In the genomic region with DNA sequence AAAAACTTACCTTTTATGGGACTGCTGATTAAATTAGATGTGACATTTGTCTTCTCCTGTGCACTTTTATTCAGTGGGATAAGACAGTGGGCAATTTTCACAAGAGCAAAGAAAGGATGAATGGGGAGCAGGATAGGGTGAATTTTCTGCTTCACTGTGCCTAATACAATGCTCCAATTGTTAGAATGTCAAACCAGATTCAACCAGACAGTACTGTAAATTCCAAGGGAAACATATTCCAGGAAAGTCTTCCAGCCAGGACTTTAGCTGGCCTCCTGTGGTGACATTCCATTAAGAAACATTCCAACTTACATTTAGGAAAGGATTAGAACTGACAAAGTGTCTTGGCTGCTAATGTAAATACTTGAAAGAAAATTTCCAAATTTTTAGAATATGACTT, we compare ENCODE assay signal across 19 cellular contexts.
"Had no signal": no experiment of that assay in that cellular context is flagged by ENCODE, and none has a peak within 500 bp of the region (broad histone marks: within the 10 kb centered on the region; RNA-seq: fewer than 3 reads in every experiment).

No MANE protein-coding gene starts in this region.

- H3K9me3 Mint-ChIP-seq: activated B cell treated with CpG ODN at 0.5 μM for 24 hours; activated CD4-positive, alpha-beta T cell treated with anti-CD3 and anti-CD28 coated beads, Interleukin-2, amount 10 ng/mL, durations not matched to agents 24 days and 14 days; central memory CD8-positive, alpha-beta T cell; naive thymus-derived CD4-positive, alpha-beta T cell had no signal

- H3K4me3 ChIP-seq: coronary artery, mucosa of descending colon, prostate gland, thoracic aorta had no signal

- H3K27ac ChIP-seq: brain microvascular endothelial cell, coronary artery, foreskin keratinocyte, prostate gland, thoracic aorta had no signal

- H3K4me1 Mint-ChIP-seq: activated B cell treated with CpG ODN at 0.5 μM for 24 hours; activated CD4-positive, alpha-beta T cell treated with anti-CD3 and anti-CD28 coated beads, Interleukin-2, amount 10 ng/mL, durations not matched to agents 24 days and 14 days; central memory CD8-positive, alpha-beta T cell; naive thymus-derived CD4-positive, alpha-beta T cell had no signal

- H3K36me3 ChIP-seq: brain microvascular endothelial cell, prostate gland, thoracic aorta had no signal

- ATAC-seq: foreskin keratinocyte; left lobe of liver; mucosa of descending colon; naive thymus-derived CD4-positive, alpha-beta T cell; sciatic nerve; T-helper 17 cell had no signal

- DNase-seq: activated B cell treated with CpG ODN at 0.5 μM for 24 hours; activated CD4-positive, alpha-beta T cell treated with anti-CD3 and anti-CD28 coated beads, Interleukin-2, amount 10 ng/mL, durations not matched to agents 24 days and 14 days; activated CD8-positive, alpha-beta memory T cell treated with anti-CD3 and anti-CD28 coated beads, Interleukin-2, amount 50 U/mL, for 48 hours; activated gamma-delta T cell treated with Interleukin-2 at 50 U/mL for 16 hours; amniotic stem cell; brain microvascular endothelial cell; effector CD4-positive, alpha-beta T cell; foreskin keratinocyte; mucosa of descending colon; naive thymus-derived CD4-positive, alpha-beta T cell; stimulated activated CD4-positive, alpha-beta T cell treated with anti-CD3 and anti-CD28 coated beads, Interleukin-1b, Interleukin-23, amount 100 ng/mL, for 48 hours; T-helper 17 cell had no signal

- H3K4me3 Mint-ChIP-seq: activated B cell treated with CpG ODN at 0.5 μM for 24 hours; activated CD4-positive, alpha-beta T cell treated with anti-CD3 and anti-CD28 coated beads, Interleukin-2, amount 10 ng/mL, durations not matched to agents 24 days and 14 days; activated naive CD8-positive, alpha-beta T cell; central memory CD8-positive, alpha-beta T cell; naive thymus-derived CD4-positive, alpha-beta T cell; T-helper 17 cell had no signal

- H3K36me3 Mint-ChIP-seq: activated naive CD8-positive, alpha-beta T cell; naive thymus-derived CD4-positive, alpha-beta T cell had no signal

- H3K4me1 ChIP-seq: foreskin keratinocyte, prostate gland had no signal

- H3K27ac Mint-ChIP-seq: activated B cell treated with CpG ODN at 0.5 μM for 24 hours; activated CD4-positive, alpha-beta T cell treated with anti-CD3 and anti-CD28 coated beads, Interleukin-2, amount 10 ng/mL, durations not matched to agents 24 days and 14 days; activated naive CD8-positive, alpha-beta T cell; naive thymus-derived CD4-positive, alpha-beta T cell; T-helper 17 cell had no signal

- H3K27me3 ChIP-seq: brain microvascular endothelial cell had no signal
